26 cellular contexts compared by ENCODE assay signal in the genomic region with DNA sequence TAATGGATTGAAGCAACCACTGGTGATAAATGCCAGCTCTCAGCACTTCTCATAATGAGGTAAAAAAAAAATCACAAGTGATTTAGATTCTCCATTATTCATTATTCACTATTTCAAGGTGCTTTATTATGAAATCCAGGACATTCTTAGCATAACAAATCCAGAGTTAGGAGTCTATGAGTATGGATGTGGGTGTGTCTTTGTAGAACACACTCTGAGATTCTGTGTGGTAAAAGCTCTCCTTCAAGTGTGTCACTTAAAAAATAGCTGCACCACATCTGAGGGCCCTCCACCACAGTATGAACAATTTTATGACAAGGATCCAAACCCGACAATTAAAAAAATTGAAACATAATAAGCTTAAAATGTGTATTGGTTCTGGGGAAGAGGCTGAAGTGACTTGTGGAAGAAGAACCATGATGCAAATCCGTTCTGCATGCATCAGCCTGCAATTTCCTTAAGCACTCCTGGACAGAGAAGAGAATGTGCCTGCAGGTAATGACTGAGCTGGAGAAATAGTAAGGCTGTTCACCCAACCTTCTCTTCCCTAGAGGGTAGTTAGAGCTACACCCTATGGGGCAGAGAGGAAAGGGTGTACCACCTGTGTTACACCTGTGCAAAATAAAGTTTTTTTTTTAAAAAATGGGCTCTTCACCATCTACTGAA.
"Had no signal": no experiment of that assay in that cellular context is flagged by ENCODE, and none has a peak within 500 bp of the region (broad histone marks: within the 10 kb centered on the region; RNA-seq: fewer than 3 reads in every experiment).

No MANE protein-coding gene starts in this region.

- H3K9me3 ChIP-seq: lower lobe of right lung, pancreas, prostate gland, suprapubic skin, thoracic aorta, tibial artery, uterus had no signal

- ATAC-seq: left cardiac atrium; left lobe of liver; natural killer cell; pancreas; right cardiac atrium; sciatic nerve; stimulated activated effector memory CD8-positive, alpha-beta T cell treated with anti-CD3 and anti-CD28 coated beads, Interleukin-12 subunit alpha, Interleukin-12 subunit beta, amount 100 ng/mL, for 72 hours had no signal

- H3K4me1 ChIP-seq: lower lobe of right lung, pancreas, prostate gland, suprapubic skin, tibial artery, uterus had no signal

- DNase-seq: hippocampal formation; kidney glomerular epithelial cell; left cardiac atrium; lower lobe of right lung; mesendoderm; naive B cell; natural killer cell; pancreas; posterior cingulate gyrus; retina; right cardiac atrium; stimulated activated CD4-positive, alpha-beta T cell treated with anti-CD3 and anti-CD28 coated beads, Interleukin-12 subunit alpha, Interleukin-12 subunit beta, amount 100 ng/mL, for 4 hours; stimulated activated CD4-positive, alpha-beta T cell treated with anti-CD3 and anti-CD28 coated beads, Interleukin-15, amount 100 ng/mL, for 24 hours; stimulated activated CD4-positive, alpha-beta T cell treated with anti-CD3 and anti-CD28 coated beads, Interleukin-2, amount 100 ng/mL, for 24 hours; stimulated activated CD4-positive, alpha-beta T cell treated with anti-CD3 and anti-CD28 coated beads, Interleukin-4, amount 100 ng/mL, for 24 hours; stimulated activated naive CD4-positive, alpha-beta T cell; tibial artery; trophoblast cell; uterus had no signal

- H3K4me3 ChIP-seq: lower lobe of right lung, pancreas, prostate gland, skin epidermis, suprapubic skin, thoracic aorta, tibial artery, uterus had no signal

- H3K27me3 ChIP-seq: pancreas, suprapubic skin, tibial artery, uterus had no signal

- H3K36me3 ChIP-seq: lower lobe of right lung, pancreas, prostate gland, suprapubic skin, thoracic aorta, tibial artery, uterus had no signal

- H3K27ac ChIP-seq: lower lobe of right lung, pancreas, prostate gland, skin epidermis, suprapubic skin, thoracic aorta, tibial artery, uterus had no signal
